Comparison of ENCODE assay signal across 11 cellular contexts in genomic region chr16:57803413-57803990, GRCh38. TPM values are rescaled to one million over a fixed set of nuclear protein-coding genes. Genes with fewer than 3 reads are reported as not detected.
DNase-seq lines count a peak whose midpoint lies in the region; ATAC-seq and TF ChIP-seq lines count a peak whose summit lies in the region.
"Had no signal": no experiment of that assay in that cellular context is flagged by ENCODE, and none has a peak within 500 bp of the region (broad histone marks: within the 10 kb centered on the region; RNA-seq: fewer than 3 reads in every experiment).

No MANE protein-coding gene starts in this region.

- H3K27ac Mint-ChIP-seq in T-helper 2 cell treated with Interferon-gamma antibody and Interleukin-4, amounts not matched to agents 5 μg/mL and 100 μg/mL, for 36 hours, result no peak overlapping the region

- peak overlapping the region; percentile 89 to 99 (median 96) for H3K27ac ChIP-seq in heart right ventricle

- 30 to 36% methylated on average over 12 of the region's 12 CpGs for WGBS in heart right ventricle, 2 donors

- TF ChIP-seq CTCF in heart right ventricle (IDR thresholded peaks at IDR 0.05), result no peak

- H2AFZ ChIP-seq in neuron (ENCODE audit: low read depth, low read length), result peak overlapping the region; percentile 20

- H3K4me1 ChIP-seq in heart right ventricle, result peaks cover 30 to 78% (median 62%) of the 10 kb centered on the region in 9 donors
- H3K4me1 ChIP-seq in neuron (ENCODE audit: insufficient read depth, low read length), result peaks cover 29% of the 10 kb centered on the region

- peaks cover 68% of the 10 kb centered on the region for H3K27me3 Mint-ChIP-seq in T-helper 2 cell treated with Interferon-gamma antibody and Interleukin-4, amounts not matched to agents 5 μg/mL and 100 μg/mL, for 36 hours (ENCODE audit: low read depth)

- H3K27me3 ChIP-seq in heart right ventricle (peaks cover 0 to 9% (median 0%) of the 10 kb centered on the region in 7 donors), neuron (ENCODE audit: insufficient read depth, low read length) (peaks cover 5% of the 10 kb centered on the region)

- H3K9me3 ChIP-seq in heart right ventricle (no peaks in the 10 kb centered on the region), neuron (ENCODE audit: low read length) (no peaks in the 10 kb centered on the region)

- H3K4me3 ChIP-seq in heart right ventricle (peak overlapping the region in 5 of 10 donors; percentile 4 to 85 (median 67)), neuron (ENCODE audit: low read length) (no peak overlapping the region)

- H3K36me3 ChIP-seq in heart right ventricle (no peaks in the 10 kb centered on the region), neuron (ENCODE audit: insufficient read depth, low read length) (no peaks in the 10 kb centered on the region)

- H3K9me3 Mint-ChIP-seq in T-helper 2 cell treated with Interferon-gamma antibody and Interleukin-4, amounts not matched to agents 5 μg/mL and 100 μg/mL, for 36 hours, result no peaks in the 10 kb centered on the region
- H3K9me3 Mint-ChIP-seq: T-helper 1 cell treated with Interleukin-12 subunit alpha and Interleukin-12 subunit beta and Interleukin-4 antibody, amounts not matched to agents 30 μg/mL and 1 μg/mL, for 36 hours had no signal

- intact Hi-C loops in heart right ventricle (cut with DNase I), result loop anchor here in 6 of 10 donors (2.0 to 5.0 kb wide), 6 partner anchors 25 to 199 kb away; partner anchors contain the start of genes USB1 (in 2 of the 6), ZNF319 (in 2 of the 6) and KATNB1 (in 1 of the 6)

- DNase-seq in T-helper 2 cell treated with Interferon-gamma antibody and Interleukin-4, amounts not matched to agents 5 μg/mL and 100 μg/mL, for 36 hours (ENCODE audit: low spot score), result no peak
- no peak for DNase-seq in T-helper 2 cell
- peak; percentile 67 to 75 for DNase-seq in heart right ventricle
- DNase-seq: NCI-H2029; stimulated activated naive CD8-positive, alpha-beta T cell treated with anti-CD3 and anti-CD28 coated beads, Interleukin-15, Interleukin-2, amounts not matched to agents 100 U/mL and 50 U/mL, for 24 hours had no signal

- H3K4me3 Mint-ChIP-seq in T-helper 2 cell treated with Interferon-gamma antibody and Interleukin-4, amounts not matched to agents 5 μg/mL and 100 μg/mL, for 36 hours, result peak overlapping the region; percentile 87

- H3K4me1 Mint-ChIP-seq in T-helper 2 cell treated with Interferon-gamma antibody and Interleukin-4, amounts not matched to agents 5 μg/mL and 100 μg/mL, for 36 hours (ENCODE audit: low read depth), result peaks cover 24% of the 10 kb centered on the region

- peak; percentile 34 to 79 (median 57) for ATAC-seq in heart right ventricle
- no peak for ATAC-seq in HG02938 (IDR thresholded peaks at IDR 0.05; ENCODE audit: unreplicated experiment)
- no peak for ATAC-seq in HG03520 (IDR thresholded peaks at IDR 0.05; ENCODE audit: unreplicated experiment)
- no peak for ATAC-seq in GM18868 (IDR thresholded peaks at IDR 0.05; ENCODE audit: unreplicated experiment)
- no peak for ATAC-seq in HG02642 (IDR thresholded peaks at IDR 0.05; ENCODE audit: poor library complexity, unreplicated experiment)

- no peaks in the 10 kb centered on the region for H3K36me3 Mint-ChIP-seq in T-helper 2 cell treated with Interferon-gamma antibody and Interleukin-4, amounts not matched to agents 5 μg/mL and 100 μg/mL, for 36 hours (ENCODE audit: low read depth)

RNA-seq across cellular contexts. Expression of gene KIFC3, which starts 1.2 kb away (rescaled TPM):
- 10 to 100 TPM; 42.5 to 91.4 (median 63.5) TPM for total RNA-seq in heart right ventricle
- polyA plus RNA-seq in heart right ventricle, result 10 to 100 TPM; 47.4 to 97.4 TPM

Comparison
In these comparisons a context has a peak if more than half of its experiments do, and no peak if none do; other contexts are left out.
1. DNase-seq: peak in heart right ventricle (2 of 2); none in T-helper 2 cell treated with Interferon-gamma antibody and Interleukin-4, amounts not matched to agents 5 μg/mL and 100 μg/mL, for 36 hours (single experiment) and T-helper 2 cell (0 of 5).
2. ATAC-seq: peak in heart right ventricle (8 of 8); none in HG02938 (single experiment), HG03520 (single experiment), GM18868 (single experiment) and HG02642 (single experiment).